Comparison of ENCODE assay signal across 30 cellular contexts in the genomic region with DNA sequence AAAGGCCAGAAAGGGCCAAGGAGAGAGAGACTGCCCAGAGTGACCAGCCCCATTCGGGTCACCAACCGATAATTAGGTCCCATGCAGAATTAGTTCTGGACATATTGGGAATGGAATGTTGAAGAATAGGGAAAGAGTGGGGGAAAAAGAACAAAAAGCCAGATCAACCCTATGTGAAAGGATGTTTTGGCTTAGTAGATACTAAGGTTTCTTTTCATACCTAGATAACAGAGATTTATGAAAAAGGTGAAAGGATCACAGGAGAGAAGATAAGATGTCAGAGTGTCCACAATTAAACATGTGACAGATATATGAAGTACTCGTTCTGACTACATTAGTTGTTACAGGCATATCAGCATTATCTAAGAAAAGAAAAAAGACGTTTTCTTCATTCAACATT.
"Had no signal": no experiment of that assay in that cellular context is flagged by ENCODE, and none has a peak within 500 bp of the region (broad histone marks: within the 10 kb centered on the region; RNA-seq: fewer than 3 reads in every experiment).

No MANE protein-coding gene starts in this region.

- H3K27me3 Mint-ChIP-seq: naive thymus-derived CD8-positive, alpha-beta T cell had no signal

- H3K4me3 Mint-ChIP-seq: naive thymus-derived CD8-positive, alpha-beta T cell; nephron; neural crest cell had no signal

- H3K27ac ChIP-seq: left lung, pancreas, prostate gland, skin epidermis, stomach, suprapubic skin, thoracic aorta, tibial artery, uterus had no signal

- H3K4me1 ChIP-seq: pancreas, prostate gland, suprapubic skin, uterus had no signal

- H3K36me3 Mint-ChIP-seq: naive thymus-derived CD8-positive, alpha-beta T cell had no signal

- DNase-seq: head of caudate nucleus; hippocampal formation; kidney; left colon; left lung; midbrain; mucosa of descending colon; naive thymus-derived CD8-positive, alpha-beta T cell; nucleus accumbens; pancreas; posterior cingulate gyrus; retina; right cardiac atrium; stimulated activated CD4-positive, alpha-beta T cell treated with anti-CD3 and anti-CD28 coated beads, Interleukin-12 subunit alpha, Interleukin-12 subunit beta, amount 100 ng/mL, for 4 hours; stimulated activated CD4-positive, alpha-beta T cell treated with anti-CD3 and anti-CD28 coated beads, Interleukin-15, amount 100 ng/mL, for 24 hours; stimulated activated CD4-positive, alpha-beta T cell treated with anti-CD3 and anti-CD28 coated beads, Interleukin-2, amount 100 ng/mL, for 24 hours; stimulated activated CD4-positive, alpha-beta T cell treated with anti-CD3 and anti-CD28 coated beads, Interleukin-4, amount 100 ng/mL, for 1 hour; stimulated activated naive CD8-positive, alpha-beta T cell treated with anti-CD3 and anti-CD28 coated beads, Interleukin-15, Interleukin-2, amounts not matched to agents 100 U/mL and 50 U/mL, for 24 hours; stomach; tibial artery; trophoblast cell; uterus had no signal

- H3K27me3 ChIP-seq: left lung, pancreas, stomach, suprapubic skin, tibial artery, uterus had no signal

- H3K36me3 ChIP-seq: left lung, pancreas, prostate gland, stomach, suprapubic skin, thoracic aorta, tibial artery, uterus had no signal

- H3K4me3 ChIP-seq: left lung, lung, mucosa of descending colon, pancreas, prostate gland, skin epidermis, stomach, suprapubic skin, thoracic aorta, tibial artery, uterus had no signal

- H3K27ac Mint-ChIP-seq: nephron had no signal

- H3K9me3 ChIP-seq: left lung, mucosa of descending colon, pancreas, prostate gland, stomach, suprapubic skin, thoracic aorta, tibial artery, uterus had no signal

- H3K9me3 Mint-ChIP-seq: naive thymus-derived CD8-positive, alpha-beta T cell; nephron; neural crest cell had no signal

- ATAC-seq: left colon; left lung; mucosa of descending colon; naive thymus-derived CD8-positive, alpha-beta T cell; pancreas; right cardiac atrium; sciatic nerve; stimulated activated naive CD8-positive, alpha-beta T cell treated with anti-CD3 and anti-CD28 coated beads, Interleukin-15, Interleukin-2, amounts not matched to agents 100 U/mL and 50 U/mL, for 24 hours had no signal
